In genomic region chr16:10743227-10743609, GRCh38 we compare ENCODE assay signal across 8 cellular contexts. TPM values are rescaled to one million over a fixed set of nuclear protein-coding genes. Genes with fewer than 3 reads are reported as not detected.
A peak's percentile ranks its signal among the peaks of the same experiment; 100 is the strongest.
DNase-seq lines count a peak whose midpoint lies in the region; ATAC-seq, FAIRE-seq and TF ChIP-seq lines count a peak whose summit lies in the region.

No MANE protein-coding gene starts in this region.

- TF ChIP-seq CTCF in SK-N-SH (IDR thresholded peaks at IDR 0.05) (no peak), kidney (IDR thresholded peaks at IDR 0.05; ENCODE audit: borderline replicate concordance, extremely low read depth, insufficient read depth) (no peak)

- no peak for DNase-seq in SK-N-SH
- no peak for DNase-seq in kidney
- no peak for DNase-seq in substantia nigra (lab: John Stamatoyannopoulos, UW)
- DNase-seq in NCI-H2171 (lab: John Stamatoyannopoulos, UW) = no peak
- DNase-seq in activated CD8-positive, alpha-beta memory T cell treated with anti-CD3 and anti-CD28 coated beads for 24 hours = no peak

- H3K9me3 Mint-ChIP-seq in activated naive CD8-positive, alpha-beta T cell (ENCODE audit: low read depth) = no peaks in the 10 kb centered on the region

- ATAC-seq in SK-N-SH treated with all-trans-retinoic acid at 6 μM for 48 hours (no peak), HG03469 (IDR thresholded peaks at IDR 0.05; ENCODE audit: unreplicated experiment) (no peak)

- peaks cover 3 to 36% of the 10 kb centered on the region in 2 experiments; a peak in 3 of 4 replicates for H3K4me1 ChIP-seq in SK-N-SH (ENCODE audit: control insufficient read depth in 1 of 2, insufficient read depth in 2 of 2, low read depth in 1 of 2, low read length in 1 of 2)
- H3K4me1 ChIP-seq in kidney (ENCODE audit: control insufficient read depth in 1 of 2, insufficient read depth in 1 of 2, low read depth in 1 of 2, low read length in 2 of 2) = peaks cover 3 to 6% of the 10 kb centered on the region in 2 donors

- no peaks in the 10 kb centered on the region for H3K27me3 ChIP-seq in SK-N-SH (ENCODE audit: insufficient read depth)

- H3K36me3 ChIP-seq in SK-N-SH (replicated peaks in 1 of 2; ENCODE audit: control insufficient read depth in 1 of 2, insufficient read depth in 2 of 2, low read length in 1 of 2) (peaks cover 0 to 8% of the 10 kb centered on the region in 2 experiments), kidney (ENCODE audit: control insufficient read depth in 1 of 2, insufficient read depth in 2 of 2, low read length in 2 of 2) (peaks cover 1 to 5% of the 10 kb centered on the region in 2 donors)

- CTCF ChIA-PET in SK-N-SH (lab: Yijun Ruan, JAX) = interaction anchor here (1.2 to 10.8 kb wide), 3 partner anchors 175 to 228 kb away, joined by 3 to 305 read pairs (median 12); no protein-coding TSS in a partner anchor

- H3K4me3 Mint-ChIP-seq in activated naive CD8-positive, alpha-beta T cell = peak overlapping the region; percentile 93

- H2AFZ ChIP-seq in SK-N-SH (ENCODE audit: low read depth) = peak overlapping the region; percentile 98

- no peaks in the 10 kb centered on the region for H4K20me1 ChIP-seq in SK-N-SH (ENCODE audit: insufficient read depth)

- H3K9me2 ChIP-seq in SK-N-SH = no peaks in the 10 kb centered on the region

- intact Hi-C loops in kidney (cut with DNase I) = no loop called here

- POLR2A ChIA-PET in SK-N-SH (lab: Yijun Ruan, JAX) = interaction anchor here (1.3 to 1.7 kb wide), 3 partner anchors 75 to 182 kb away, joined by 3 to 8 read pairs (median 7); partner anchors contain the start of gene TVP23A

- H3K4me3 ChIP-seq in SK-N-SH (ENCODE audit: low read depth in 2 of 2, low read length in 1 of 2) (peak overlapping the region; percentile 60 to 66; a peak in 3 of 4 replicates), kidney (ENCODE audit: low read length in 2 of 2) (peak overlapping the region; percentile 75 to 85)

- H3K27me3 Mint-ChIP-seq in activated naive CD8-positive, alpha-beta T cell = no peaks in the 10 kb centered on the region

- H3K9ac ChIP-seq in SK-N-SH (peak overlapping the region; percentile 93), kidney (ENCODE audit: low read length in 2 of 2) (peak overlapping the region in 1 of 2 donors; percentile 57)

- H3K27ac ChIP-seq in SK-N-SH (ENCODE audit: low read depth in 2 of 2, low read length in 1 of 2) (peak overlapping the region; percentile 96 to 97), kidney (ENCODE audit: low read depth in 2 of 2, low read length in 2 of 2) (peak overlapping the region; percentile 99), substantia nigra (ENCODE audit: low read depth, low read length, poor library complexity, severe bottlenecking) (peak overlapping the region; percentile 99)

- 25% methylated on average over 5 of the region's 5 CpGs for WGBS in SK-N-SH (ENCODE audit: low lambda C conversion rate)

- H3F3A ChIP-seq in SK-N-SH (replicated peaks; ENCODE audit: insufficient read depth) = peaks cover 13% of the 10 kb centered on the region

- H3K27ac Mint-ChIP-seq in activated naive CD8-positive, alpha-beta T cell = peak overlapping the region; percentile 99

- peaks cover 10% of the 10 kb centered on the region for H3K36me3 Mint-ChIP-seq in activated naive CD8-positive, alpha-beta T cell

- H3K79me2 ChIP-seq in SK-N-SH (ENCODE audit: insufficient read depth) = peaks cover 11% of the 10 kb centered on the region

- FAIRE-seq in kidney (lab: Jason Lieb, UNC) = no peak

- no peak for TF ChIP-seq EP300 in SK-N-SH (IDR thresholded peaks at IDR 0.05; ENCODE audit: borderline replicate concordance in 1 of 2, low read depth in 1 of 2, low read length in 1 of 2)

- H3K4me2 ChIP-seq in SK-N-SH = peak overlapping the region; percentile 85

- H3K9me3 ChIP-seq in SK-N-SH = no peaks in the 10 kb centered on the region
- H3K9me3 ChIP-seq in kidney (ENCODE audit: control insufficient read depth in 1 of 2, low read length in 2 of 2) = no peaks in the 10 kb centered on the region

- peaks cover 43% of the 10 kb centered on the region for H3K4me1 Mint-ChIP-seq in activated naive CD8-positive, alpha-beta T cell (ENCODE audit: low read depth)

- no peak for TF ChIP-seq RAD21 in SK-N-SH (IDR thresholded peaks at IDR 0.05; ENCODE audit: low read length)

TF ChIP-seq in SK-N-SH, 30 proteins besides CTCF, POLR2A, EP300 and RAD21:
- no peak for TF ChIP-seq FOXM1 (IDR thresholded peaks at IDR 0.05; ENCODE audit: low read depth)
- TF ChIP-seq GABPA (IDR thresholded peaks at IDR 0.05; ENCODE audit: low read depth) = no peak
- TF ChIP-seq PBX3 (IDR thresholded peaks at IDR 0.05) = no peak
- TF ChIP-seq USF2 (IDR thresholded peaks at IDR 0.05; ENCODE audit: borderline replicate concordance, low read depth, low read length) = no peak
TF ChIP-seq in SK-N-SH: peak in this region for 0.

TF ChIP-seq in SK-N-SH treated with all-trans-retinoic acid at 6 μM for 48 hours, 23 proteins besides CTCF, POLR2A, EP300 and RAD21:
- TF ChIP-seq GLIS3 (CRISPR knock-in tag; IDR thresholded peaks at IDR 0.05) (no peak), SNAI2 (CRISPR knock-in tag; IDR thresholded peaks at IDR 0.05) (no peak)
TF ChIP-seq in SK-N-SH treated with all-trans-retinoic acid at 6 μM for 48 hours: peak in this region for 0.

RNA-seq across cellular contexts. Expression of gene NUBP1, which starts 0.4 kb away (rescaled TPM):
- polyA plus RNA-seq in SK-N-SH (2012; rRNA removed) (40.7 and 49.8 TPM in 2 replicates), kidney (ENCODE audit: insufficient read depth, low read depth, low replicate concordance) (47.7 TPM)
- 40.5 and 41.4 TPM in 2 replicates for polyA plus RNA-seq in SK-N-SH (2012; cell fraction: cytosol; rRNA removed)
- 19.7 and 25.3 TPM in 2 replicates for polyA plus RNA-seq in SK-N-SH (2012; cell fraction: nucleus; rRNA removed)
- total RNA-seq in kidney = 38.5 TPM

RNA-seq across cellular contexts. Expression of gene TEKT5, which starts 48.5 kb away (rescaled TPM):
- polyA plus RNA-seq in SK-N-SH (2012; rRNA removed) (not detected in 2 replicates), kidney (ENCODE audit: insufficient read depth, low read depth, low replicate concordance) (not detected)
- 0.04 and 0.09 TPM in 2 replicates for polyA plus RNA-seq in SK-N-SH (2012; cell fraction: cytosol; rRNA removed)
- polyA plus RNA-seq in SK-N-SH (2012; cell fraction: nucleus; rRNA removed) = 0.31 and 0.33 TPM in 2 replicates
- total RNA-seq in kidney = 0.57 TPM
